Comparison of ENCODE assay signal across 8 cellular contexts in the genomic region with DNA sequence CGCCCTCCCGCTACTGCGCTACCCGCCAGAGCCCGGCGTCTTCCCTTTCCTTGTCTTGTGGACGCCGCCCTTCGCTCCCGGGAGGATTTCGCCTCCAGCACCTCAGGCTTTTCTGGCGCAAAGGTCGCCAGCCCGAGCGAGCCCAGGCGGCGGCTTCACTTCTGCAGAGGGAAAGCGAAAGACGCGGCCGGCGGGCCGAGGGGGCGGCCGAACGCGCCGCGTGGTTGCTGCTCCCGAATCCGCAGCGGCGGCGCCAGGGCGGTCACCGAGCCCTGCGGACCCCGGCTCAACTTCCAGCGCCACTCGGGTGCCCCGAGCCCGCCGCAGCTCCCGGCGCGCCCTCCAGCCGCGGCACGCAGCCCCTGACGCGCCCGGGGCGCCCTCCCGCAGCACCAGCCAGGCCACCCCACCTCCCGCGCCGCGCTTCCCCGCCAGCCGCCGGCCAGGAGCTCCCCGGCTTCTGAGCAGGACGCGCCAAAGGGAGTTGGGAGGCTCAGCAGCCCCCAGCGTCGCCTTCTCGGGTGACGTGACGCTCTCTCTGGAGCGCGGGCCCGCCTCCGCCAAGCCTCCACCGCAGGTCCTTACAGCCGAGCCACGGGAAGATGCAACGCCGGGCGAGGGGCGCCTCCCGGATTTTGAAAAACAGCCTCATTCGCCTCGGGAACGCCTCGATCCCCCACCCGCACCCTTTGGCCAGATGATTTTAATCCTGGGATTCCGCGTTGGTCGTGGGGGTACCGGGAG.
DNase-seq lines count a peak whose midpoint lies in the region; ATAC-seq, FAIRE-seq and TF ChIP-seq lines count a peak whose summit lies in the region.

No MANE protein-coding gene starts in this region.

- DNase-seq in GM10266 (ENCODE audit: extremely low spot score), result peak; percentile 55
- DNase-seq in NCI-H2171 (lab: John Stamatoyannopoulos, UW), result peak; percentile 37
- no peak for DNase-seq in bronchial epithelial cell (ENCODE audit: low read depth)
- peak; percentile 27 for DNase-seq in inferior parietal cortex (ENCODE audit: extremely low spot score)
- no peak for DNase-seq in NCI-H1930 (lab: John Stamatoyannopoulos, UW)

- H3K4me3 ChIP-seq in bronchial epithelial cell (ENCODE audit: low read depth, low read length) (peak overlapping the region; percentile 22), skeletal muscle satellite cell (ENCODE audit: low read length) (peak overlapping the region; percentile 64)

- H3K4me2 ChIP-seq in skeletal muscle satellite cell (ENCODE audit: low read length), result peak overlapping the region; percentile 78

- ATAC-seq in HG03571 (IDR thresholded peaks at IDR 0.05; ENCODE audit: unreplicated experiment), result no peak
- no peak for ATAC-seq in HG02763 (IDR thresholded peaks at IDR 0.05; ENCODE audit: unreplicated experiment)

- H3K9me3 ChIP-seq in skeletal muscle satellite cell (replicated peaks; ENCODE audit: low read length), result no peaks in the 10 kb centered on the region

- TF ChIP-seq CTCF in GM10266 (IDR thresholded peaks at IDR 0.05; ENCODE audit: control insufficient read depth, insufficient read depth, low read depth, missing control alignments) (no peak), bronchial epithelial cell (IDR thresholded peaks at IDR 0.05; ENCODE audit: insufficient read depth, low read length, severe bottlenecking) (no peak)

- H3K36me3 ChIP-seq in bronchial epithelial cell (ENCODE audit: control insufficient read depth, insufficient read depth, low read length), result no peaks in the 10 kb centered on the region
- no peaks in the 10 kb centered on the region for H3K36me3 ChIP-seq in skeletal muscle satellite cell (ENCODE audit: insufficient read depth, low read length)

- H3K27me3 ChIP-seq in bronchial epithelial cell (ENCODE audit: control insufficient read depth, insufficient read depth, low read length), result peaks cover 21% of the 10 kb centered on the region
- H3K27me3 ChIP-seq in skeletal muscle satellite cell (ENCODE audit: control insufficient read depth, insufficient read depth, low read length), result peaks cover 45% of the 10 kb centered on the region

- H3K9ac ChIP-seq in skeletal muscle satellite cell (ENCODE audit: low read depth, low read length), result no peak overlapping the region

- H3K4me1 ChIP-seq in skeletal muscle satellite cell (ENCODE audit: control insufficient read depth, insufficient read depth, low read length), result peaks cover 5% of the 10 kb centered on the region

- FAIRE-seq in bronchial epithelial cell (lab: Jason Lieb, UNC), result no peak

Comparison
In these comparisons a context has a peak if more than half of its experiments do, and no peak if none do; other contexts are left out.
1. DNase-seq: peak in GM10266 (single experiment), NCI-H2171 (single experiment) and inferior parietal cortex (single experiment); none in bronchial epithelial cell (single experiment) and NCI-H1930 (0 of 2).